In the genomic region with DNA sequence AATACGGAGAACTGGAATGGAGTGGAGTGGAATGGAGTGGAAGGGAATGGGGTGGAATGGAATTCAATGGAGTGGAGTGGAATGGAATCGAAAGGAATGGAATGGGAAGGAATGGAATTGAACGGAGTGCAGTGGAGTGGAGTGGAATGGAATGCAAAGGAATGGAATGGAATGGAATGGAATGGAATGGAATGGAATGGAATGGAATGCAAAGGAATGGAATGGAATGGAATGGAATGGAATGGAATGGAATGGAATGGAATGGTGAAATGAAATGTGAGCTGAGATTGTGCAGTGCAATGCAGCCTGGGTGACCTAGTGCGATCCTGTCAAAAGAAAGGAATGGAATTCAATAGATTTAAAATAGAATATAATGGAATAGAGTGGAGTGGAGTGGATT, we compare ENCODE assay signal across 8 cellular contexts.
A peak's percentile ranks its signal among the peaks of the same experiment; 100 is the strongest.
DNase-seq lines count a peak whose midpoint lies in the region; ATAC-seq and TF ChIP-seq lines count a peak whose summit lies in the region.
"Not testable (repeated sequence)": the region's sequence is repeated elsewhere in the genome, so short reads cannot be mapped to it uniquely, and the experiment has no call there.

No MANE protein-coding gene starts in this region.

- H3K9ac ChIP-seq in BLaER1 = not testable (repeated sequence)

- H4K20me1 ChIP-seq in BLaER1 = not testable (repeated sequence)

- not testable (repeated sequence) for H3K36me3 Mint-ChIP-seq in T-helper 17 cell (ENCODE audit: low read depth)

- not testable (repeated sequence) for H3K4me1 ChIP-seq in BLaER1; gastroesophageal sphincter; heart right ventricle; mucosa of descending colon (ENCODE audit: low read depth); psoas muscle; upper lobe of right lung

- peaks cover 50% of the 10 kb centered on the region for H3K9me3 ChIP-seq in BLaER1
- H3K9me3 ChIP-seq in T-helper 17 cell (ENCODE audit: control insufficient read depth, low read length, poor library complexity, severe bottlenecking) = peaks cover 23% of the 10 kb centered on the region
- peaks cover 0 to 53% (median 0%) of the 10 kb centered on the region in 3 donors for H3K9me3 ChIP-seq in gastroesophageal sphincter
- H3K9me3 ChIP-seq in heart right ventricle = peaks cover 0 to 53% (median 9%) of the 10 kb centered on the region in 11 donors
- H3K9me3 ChIP-seq in mucosa of descending colon = peaks cover 50% of the 10 kb centered on the region
- H3K9me3 ChIP-seq in psoas muscle, upper lobe of right lung: not testable (repeated sequence)

- H3K27me3 Mint-ChIP-seq in T-helper 17 cell = not testable (repeated sequence)

- H3K27ac Mint-ChIP-seq in T-helper 17 cell = not testable (repeated sequence)

- not testable (repeated sequence) for TF ChIP-seq POLR2A in gastroesophageal sphincter (IDR thresholded peaks at IDR 0.05)

- H3K4me3 Mint-ChIP-seq in T-helper 17 cell = not testable (repeated sequence)

- TF ChIP-seq EP300 in gastroesophageal sphincter (IDR thresholded peaks at IDR 0.05) = not testable (repeated sequence)

- intact Hi-C loops in heart right ventricle (cut with DNase I); mucosa of descending colon (cut with DNase I, micrococcal nuclease); psoas muscle (cut with DNase I); upper lobe of right lung (cut with DNase I): not testable (repeated sequence)

- ATAC-seq in HG02610 (IDR thresholded peaks at IDR 0.05; ENCODE audit: unreplicated experiment) (peak; percentile 34), T-helper 17 cell (peak; percentile 23), gastroesophageal sphincter (peak; percentile 52), heart right ventricle (peak in 6 of 8 donors; percentile 41 to 57 (median 48)), mucosa of descending colon (peak; percentile 28), psoas muscle (peak in 3 of 4 donors; percentile 21 to 51 (median 34)), upper lobe of right lung (peak; percentile 45)

- not testable (repeated sequence) for TF ChIP-seq CTCF in gastroesophageal sphincter (IDR thresholded peaks at IDR 0.05); heart right ventricle (IDR thresholded peaks at IDR 0.05); mucosa of descending colon (IDR thresholded peaks at IDR 0.05); psoas muscle (IDR thresholded peaks at IDR 0.05); upper lobe of right lung (IDR thresholded peaks at IDR 0.05)

- DNase-seq in T-helper 17 cell, heart right ventricle, mucosa of descending colon, psoas muscle, upper lobe of right lung: not testable (repeated sequence)

- 69 to 76% methylated on average over 4 of the region's 4 CpGs for WGBS in gastroesophageal sphincter (ENCODE audit: low coverage in 1 of 2), 2 donors
- 73 to 83% methylated on average over 4 of the region's 4 CpGs for WGBS in heart right ventricle, 2 donors
- 73 to 80% (median 78%) methylated on average over 4 of the region's 4 CpGs for WGBS in psoas muscle, 3 donors

- not testable (repeated sequence) for H3K36me3 ChIP-seq in BLaER1; gastroesophageal sphincter; heart right ventricle; mucosa of descending colon (ENCODE audit: low read depth); psoas muscle (ENCODE audit: insufficient read depth in 1 of 2, low read depth in 1 of 2); upper lobe of right lung

- H3K27me3 ChIP-seq in BLaER1; gastroesophageal sphincter; heart right ventricle; psoas muscle (ENCODE audit: insufficient read depth in 3 of 3, low read length in 2 of 3); upper lobe of right lung: not testable (repeated sequence)

- not testable (repeated sequence) for H3K4me2 ChIP-seq in BLaER1

- H3K4me3 ChIP-seq in BLaER1 = peak overlapping the region; percentile 9; the same call in 1 of the 2 replicates
- not testable (repeated sequence) for H3K4me3 ChIP-seq in gastroesophageal sphincter, heart right ventricle, mucosa of descending colon, psoas muscle, upper lobe of right lung

- not testable (repeated sequence) for H3K4me1 Mint-ChIP-seq in T-helper 17 cell

- not testable (repeated sequence) for H3K27ac ChIP-seq in BLaER1, gastroesophageal sphincter, heart right ventricle, psoas muscle, upper lobe of right lung
